In genomic region chr3:12764171-12764776, GRCh38 we compare ENCODE assay signal across 1 cellular context.
TF ChIP-seq lines count a peak whose summit lies in the region.

No MANE protein-coding gene starts in this region.

TF ChIP-seq in H1, 55 proteins besides CTCF, POLR2A, EP300 and RAD21:
- TF ChIP-seq KDM4A (IDR thresholded peaks at IDR 0.05; ENCODE audit: low read depth, low read length, severe bottlenecking): no peak
- no peak for TF ChIP-seq ASH2L (IDR thresholded peaks at IDR 0.05; ENCODE audit: low read length)
- 0 out of 2 replicates have a peak, but pooled peaks have one; percentile 20 for TF ChIP-seq KDM1A (IDR thresholded peaks at IDR 0.05; ENCODE audit: borderline replicate concordance, low read length)
